In genomic region chr22:17105143-17106129, GRCh38 we compare ENCODE assay signal across 20 cellular contexts. TPM values are rescaled to one million over a fixed set of nuclear protein-coding genes. Genes with fewer than 3 reads are reported as not detected.
DNase-seq lines count a peak whose midpoint lies in the region; ATAC-seq lines count a peak whose summit lies in the region.
"Had no signal": no experiment of that assay in that cellular context is flagged by ENCODE, and none has a peak within 500 bp of the region (broad histone marks: within the 10 kb centered on the region; RNA-seq: fewer than 3 reads in every experiment).

No MANE protein-coding gene starts in this region.

- no peaks in the 10 kb centered on the region for H3K27me3 Mint-ChIP-seq in activated CD4-positive, alpha-beta T cell treated with anti-CD3 and anti-CD28 coated beads, Interleukin-2, amount 10 ng/mL, durations not matched to agents 24 days and 14 days
- H3K27me3 Mint-ChIP-seq in stimulated activated naive CD8-positive, alpha-beta T cell treated with anti-CD3 and anti-CD28 coated beads, Interleukin-15, Interleukin-2, amounts not matched to agents 100 ng/mL and 50 ng/mL, for 24 hours: no peaks in the 10 kb centered on the region
- H3K27me3 Mint-ChIP-seq: activated T-helper 17 cell treated with anti-CD3 and anti-CD28 coated beads, Interleukin-2, amount 50 U/mL, for 72 hours had no signal

- intact Hi-C loops in activated CD4-positive, alpha-beta T cell treated with anti-CD3 and anti-CD28 coated beads, Interleukin-2, amount 10 ng/mL, durations not matched to agents 24 days and 14 days (cut with micrococcal nuclease): no loop called here

- no peak overlapping the region for H3K27ac Mint-ChIP-seq in activated CD4-positive, alpha-beta T cell treated with anti-CD3 and anti-CD28 coated beads, Interleukin-2, amount 10 ng/mL, durations not matched to agents 24 days and 14 days
- H3K27ac Mint-ChIP-seq in stimulated activated naive CD8-positive, alpha-beta T cell treated with anti-CD3 and anti-CD28 coated beads, Interleukin-15, Interleukin-2, amounts not matched to agents 100 ng/mL and 50 ng/mL, for 24 hours: no peak overlapping the region
- H3K27ac Mint-ChIP-seq: activated T-helper 17 cell treated with anti-CD3 and anti-CD28 coated beads, Interleukin-2, amount 50 U/mL, for 72 hours had no signal

- no peaks in the 10 kb centered on the region for H3K9me3 Mint-ChIP-seq in activated CD4-positive, alpha-beta T cell treated with anti-CD3 and anti-CD28 coated beads, Interleukin-2, amount 10 ng/mL, durations not matched to agents 24 days and 14 days
- no peaks in the 10 kb centered on the region for H3K9me3 Mint-ChIP-seq in stimulated activated naive CD8-positive, alpha-beta T cell treated with anti-CD3 and anti-CD28 coated beads, Interleukin-15, Interleukin-2, amounts not matched to agents 100 ng/mL and 50 ng/mL, for 24 hours
- H3K9me3 Mint-ChIP-seq: activated T-helper 17 cell treated with anti-CD3 and anti-CD28 coated beads, Interleukin-2, amount 50 U/mL, for 72 hours had no signal

- peaks cover 55% of the 10 kb centered on the region for H3K4me1 Mint-ChIP-seq in activated CD4-positive, alpha-beta T cell treated with anti-CD3 and anti-CD28 coated beads, Interleukin-2, amount 10 ng/mL, durations not matched to agents 24 days and 14 days
- H3K4me1 Mint-ChIP-seq in stimulated activated naive CD8-positive, alpha-beta T cell treated with anti-CD3 and anti-CD28 coated beads, Interleukin-15, Interleukin-2, amounts not matched to agents 100 ng/mL and 50 ng/mL, for 24 hours (ENCODE audit: low read depth): peaks cover 53% of the 10 kb centered on the region

- no peak for DNase-seq in activated CD4-positive, alpha-beta T cell treated with anti-CD3 and anti-CD28 coated beads, Interleukin-2, amount 10 ng/mL, durations not matched to agents 24 days and 14 days
- DNase-seq in activated CD4-positive, alpha-beta T cell treated with anti-CD3 and anti-CD28 coated beads for 4 hours: no peak
- DNase-seq in stimulated activated naive CD8-positive, alpha-beta T cell treated with anti-CD3 and anti-CD28 coated beads, Interleukin-15, Interleukin-2, amounts not matched to agents 100 U/mL and 50 U/mL, for 24 hours: no peak
- DNase-seq in epidermal melanocyte (ENCODE audit: insufficient read length, low spot score) (peak; percentile 7), KG1 (lab: John Stamatoyannopoulos, UW) (no peak)
- DNase-seq: esophagus squamous epithelium; mesenchymal stem cell; NCI-H1694 treated with DMSO at 0.1 percent for 48 hours; NCI-H2171; NCI-H510A treated with DMSO at 0.1 percent for 48 hours; retina; SHP77 treated with DMSO at 0.1 percent for 48 hours; stimulated activated CD4-positive, alpha-beta T cell treated with anti-CD3 and anti-CD28 coated beads, Interleukin-4, amount 100 ng/mL, for 24 hours; stimulated activated naive CD4-positive, alpha-beta T cell treated with Interleukin-2 at 50 U/mL for 16 hours had no signal

- H3K4me3 Mint-ChIP-seq in activated CD4-positive, alpha-beta T cell treated with anti-CD3 and anti-CD28 coated beads, Interleukin-2, amount 10 ng/mL, durations not matched to agents 24 days and 14 days: peak overlapping the region; percentile 76
- peak overlapping the region; percentile 10 for H3K4me3 Mint-ChIP-seq in stimulated activated naive CD8-positive, alpha-beta T cell treated with anti-CD3 and anti-CD28 coated beads, Interleukin-15, Interleukin-2, amounts not matched to agents 100 ng/mL and 50 ng/mL, for 24 hours

- H3K36me3 Mint-ChIP-seq in activated CD4-positive, alpha-beta T cell treated with anti-CD3 and anti-CD28 coated beads, Interleukin-2, amount 10 ng/mL, durations not matched to agents 24 days and 14 days (ENCODE audit: low read depth): peaks cover 67% of the 10 kb centered on the region
- peaks cover 58% of the 10 kb centered on the region for H3K36me3 Mint-ChIP-seq in stimulated activated naive CD8-positive, alpha-beta T cell treated with anti-CD3 and anti-CD28 coated beads, Interleukin-15, Interleukin-2, amounts not matched to agents 100 ng/mL and 50 ng/mL, for 24 hours (ENCODE audit: low read depth)

- no peak for ATAC-seq in stimulated activated naive CD8-positive, alpha-beta T cell treated with anti-CD3 and anti-CD28 coated beads, Interleukin-15, Interleukin-2, amounts not matched to agents 100 U/mL and 50 U/mL, for 24 hours
- ATAC-seq in GM18873 (IDR thresholded peaks at IDR 0.05; ENCODE audit: low FRiP score, unreplicated experiment) (no peak), HG03521 (IDR thresholded peaks at IDR 0.05; ENCODE audit: unreplicated experiment) (no peak)
- ATAC-seq: GM12878, Panc1 had no signal

RNA-seq across cellular contexts. Expression of gene TMEM121B, which starts 15.7 kb away (rescaled TPM):
- 0.16 and 0.17 TPM in 2 replicates for total RNA-seq in activated CD4-positive, alpha-beta T cell treated with anti-CD3 and anti-CD28 coated beads, Interleukin-2, amount 10 ng/mL, durations not matched to agents 24 days and 14 days

RNA-seq across cellular contexts. Expression of gene IL17RA, which starts 20.6 kb away (rescaled TPM):
- total RNA-seq in activated CD4-positive, alpha-beta T cell treated with anti-CD3 and anti-CD28 coated beads, Interleukin-2, amount 10 ng/mL, durations not matched to agents 24 days and 14 days: 18.4 and 19.8 TPM in 2 replicates

RNA-seq across cellular contexts. Expression of gene HDHD5, which starts 53.6 kb away (rescaled TPM):
- total RNA-seq in activated CD4-positive, alpha-beta T cell treated with anti-CD3 and anti-CD28 coated beads, Interleukin-2, amount 10 ng/mL, durations not matched to agents 24 days and 14 days: 47.4 and 49.5 TPM in 2 replicates
